16 cellular contexts compared by ENCODE assay signal in the genomic region with DNA sequence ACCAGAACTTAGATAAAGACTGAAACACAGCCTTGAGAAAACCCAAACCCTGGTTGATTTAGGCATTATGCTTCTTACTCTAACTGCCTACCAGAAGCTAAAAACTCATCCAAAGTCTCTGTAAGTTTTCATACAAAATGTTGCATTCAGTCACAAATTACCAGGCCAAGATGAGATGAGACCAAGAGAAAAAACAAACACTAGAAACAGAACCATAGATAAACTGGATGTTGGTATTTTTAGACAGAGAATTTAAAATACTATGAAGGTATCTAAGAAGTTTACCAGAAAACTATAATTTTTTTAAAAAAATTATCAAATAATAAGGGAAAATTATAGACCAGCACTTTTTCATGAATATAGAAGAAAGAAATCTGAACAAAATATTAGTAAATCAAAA.
"Had no signal": no experiment of that assay in that cellular context is flagged by ENCODE, and none has a peak within 500 bp of the region (broad histone marks: within the 10 kb centered on the region; RNA-seq: fewer than 3 reads in every experiment).

No MANE protein-coding gene starts in this region.

- H3K27ac ChIP-seq: cardiac muscle cell, foreskin keratinocyte, upper lobe of right lung had no signal

- H3K27ac Mint-ChIP-seq: activated CD4-positive, alpha-beta memory T cell treated with anti-CD3 and anti-CD28 coated beads, Interleukin-2, amount 10 ng/mL, durations not matched to agents 7 days and 5 days; activated naive CD4-positive, alpha-beta T cell treated with anti-CD3 and anti-CD28 coated beads for 36 hours; activated T-cell treated with anti-CD3 and anti-CD28 coated beads, Interleukin-2, amount 50 U/mL, for 24 hours had no signal

- H3K36me3 ChIP-seq: cardiac muscle cell had no signal

- FAIRE-seq: colon had no signal

- H3K4me1 ChIP-seq: foreskin keratinocyte had no signal

- H3K27me3 Mint-ChIP-seq: activated CD4-positive, alpha-beta memory T cell treated with anti-CD3 and anti-CD28 coated beads, Interleukin-2, amount 10 ng/mL, durations not matched to agents 7 days and 5 days; activated T-cell treated with anti-CD3 and anti-CD28 coated beads, Interleukin-2, amount 50 U/mL, for 24 hours had no signal

- H3K4me3 ChIP-seq: cardiac muscle cell, dorsolateral prefrontal cortex, upper lobe of right lung had no signal

- DNase-seq: activated CD4-positive, alpha-beta memory T cell treated with anti-CD3 and anti-CD28 coated beads, Interleukin-2, amount 10 ng/mL, durations not matched to agents 7 days and 5 days; activated CD4-positive, alpha-beta T cell treated with anti-CD3 and anti-CD28 coated beads for 48 hours; activated CD4-positive, CD25-positive, alpha-beta regulatory T cell; activated naive CD4-positive, alpha-beta T cell treated with anti-CD3 and anti-CD28 coated beads for 36 hours; activated T-cell treated with anti-CD3 and anti-CD28 coated beads, Interleukin-2, amount 50 U/mL, for 24 hours; dorsolateral prefrontal cortex; foreskin keratinocyte; mesendoderm; posterior cingulate gyrus; stimulated activated CD4-positive, alpha-beta T cell treated with anti-CD3 and anti-CD28 coated beads, Interleukin-12 subunit alpha, Interleukin-12 subunit beta, amount 100 ng/mL, for 4 hours; stimulated activated CD4-positive, alpha-beta T cell treated with anti-CD3 and anti-CD28 coated beads, Interleukin-1b, Interleukin-23, amount 100 ng/mL, for 48 hours; stimulated activated naive CD8-positive, alpha-beta T cell treated with anti-CD3 and anti-CD28 coated beads, Interleukin-15, Interleukin-2, amounts not matched to agents 100 U/mL and 50 U/mL, for 24 hours; T1000; upper lobe of right lung had no signal

- H3K27me3 ChIP-seq: cardiac muscle cell, dorsolateral prefrontal cortex, foreskin keratinocyte, upper lobe of right lung had no signal

- ATAC-seq: foreskin keratinocyte; stimulated activated naive CD8-positive, alpha-beta T cell treated with anti-CD3 and anti-CD28 coated beads, Interleukin-15, Interleukin-2, amounts not matched to agents 100 U/mL and 50 U/mL, for 24 hours; upper lobe of right lung had no signal

- H3K9me3 ChIP-seq: upper lobe of right lung had no signal

- H3K4me3 Mint-ChIP-seq: activated CD4-positive, alpha-beta memory T cell treated with anti-CD3 and anti-CD28 coated beads, Interleukin-2, amount 10 ng/mL, durations not matched to agents 7 days and 5 days; activated naive CD4-positive, alpha-beta T cell treated with anti-CD3 and anti-CD28 coated beads for 36 hours; activated T-cell treated with anti-CD3 and anti-CD28 coated beads, Interleukin-2, amount 50 U/mL, for 24 hours had no signal
